In the genomic region with DNA sequence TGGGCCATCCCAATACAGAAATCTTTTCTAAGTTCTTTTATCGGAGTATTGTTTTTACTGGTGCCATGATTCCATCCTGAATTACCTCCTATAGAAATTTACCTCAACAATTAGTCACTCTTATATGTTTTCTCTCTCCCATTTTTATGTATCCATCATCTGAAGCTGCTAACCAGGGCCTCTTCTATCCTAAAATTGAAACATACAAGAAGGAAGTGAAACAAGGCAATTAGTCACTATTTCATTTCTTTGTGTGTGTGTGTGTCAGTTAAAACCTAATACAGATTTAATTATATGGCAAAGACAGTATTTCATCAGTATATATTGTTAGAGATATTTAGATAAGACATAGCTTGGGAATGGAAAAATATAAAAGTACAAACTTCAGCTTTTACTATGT, we compare ENCODE assay signal across 15 cellular contexts.
DNase-seq lines count a peak whose midpoint lies in the region; ATAC-seq and TF ChIP-seq lines count a peak whose summit lies in the region.
"Had no signal": no experiment of that assay in that cellular context is flagged by ENCODE, and none has a peak within 500 bp of the region (broad histone marks: within the 10 kb centered on the region; RNA-seq: fewer than 3 reads in every experiment).

No MANE protein-coding gene starts in this region.

- 90% methylated on average over 1 of the region's 1 CpG for WGBS in right lobe of liver (ENCODE audit: insufficient coverage, low coverage, low lambda C conversion rate, missing lambda C conversion rate)

- H3K27ac Mint-ChIP-seq in activated CD4-positive, alpha-beta T cell treated with anti-CD3 and anti-CD28 coated beads, Interleukin-2, amount 10 ng/mL, durations not matched to agents 24 days and 14 days, result peak overlapping the region; percentile 44
- no peak overlapping the region for H3K27ac Mint-ChIP-seq in stimulated activated memory B cell treated with anti-CD40 and anti-IgM and Interleukin-4, amounts not matched to agents 10 μg/mL and 1 μg/mL and 100 μg/mL, for 72 hours
- H3K27ac Mint-ChIP-seq: GM23338 had no signal

- H3K36me3 Mint-ChIP-seq in activated CD4-positive, alpha-beta T cell treated with anti-CD3 and anti-CD28 coated beads, Interleukin-2, amount 10 ng/mL, durations not matched to agents 24 days and 14 days (ENCODE audit: low read depth), result no peaks in the 10 kb centered on the region
- H3K36me3 Mint-ChIP-seq in stimulated activated memory B cell treated with anti-CD40 and anti-IgM and Interleukin-4, amounts not matched to agents 10 μg/mL and 1 μg/mL and 100 μg/mL, for 72 hours, result no peaks in the 10 kb centered on the region

- TF ChIP-seq POLR2A in right lobe of liver (IDR thresholded peaks at IDR 0.05), result no peak

- TF ChIP-seq CTCF in right lobe of liver (IDR thresholded peaks at IDR 0.05), result no peak

- H3K4me1 Mint-ChIP-seq in activated CD4-positive, alpha-beta T cell treated with anti-CD3 and anti-CD28 coated beads, Interleukin-2, amount 10 ng/mL, durations not matched to agents 24 days and 14 days, result peaks cover 33% of the 10 kb centered on the region
- peaks cover 43% of the 10 kb centered on the region for H3K4me1 Mint-ChIP-seq in stimulated activated memory B cell treated with anti-CD40 and anti-IgM and Interleukin-4, amounts not matched to agents 10 μg/mL and 1 μg/mL and 100 μg/mL, for 72 hours
- H3K4me1 Mint-ChIP-seq: GM23338 had no signal

- no peak overlapping the region for H3K4me3 Mint-ChIP-seq in activated CD4-positive, alpha-beta T cell treated with anti-CD3 and anti-CD28 coated beads, Interleukin-2, amount 10 ng/mL, durations not matched to agents 24 days and 14 days
- no peak overlapping the region for H3K4me3 Mint-ChIP-seq in stimulated activated memory B cell treated with anti-CD40 and anti-IgM and Interleukin-4, amounts not matched to agents 10 μg/mL and 1 μg/mL and 100 μg/mL, for 72 hours
- H3K4me3 Mint-ChIP-seq: GM23338 had no signal

- intact Hi-C loops in activated CD4-positive, alpha-beta T cell treated with anti-CD3 and anti-CD28 coated beads, Interleukin-2, amount 10 ng/mL, durations not matched to agents 24 days and 14 days (cut with micrococcal nuclease), result loop anchor here (1.0 kb wide), 1 partner anchor 9 kb away; no protein-coding TSS in a partner anchor
- intact Hi-C loops in right lobe of liver (cut with DNase I), result no loop called here

- peaks cover 0 to 3% (median 0%) of the 10 kb centered on the region in 4 donors for H3K36me3 ChIP-seq in right lobe of liver
- H3K36me3 ChIP-seq: thoracic aorta had no signal

- DNase-seq in activated CD4-positive, alpha-beta T cell treated with anti-CD3 and anti-CD28 coated beads, Interleukin-2, amount 10 ng/mL, durations not matched to agents 24 days and 14 days, result no peak
- DNase-seq in activated CD4-positive, alpha-beta T cell treated with anti-CD3 and anti-CD28 coated beads, Interleukin-2, amount 50 U/mL, for 1 hour, result no peak
- DNase-seq in Ammon's horn (ENCODE audit: low spot score), result no peak
- DNase-seq in right lobe of liver, result no peak
- no peak for DNase-seq in NCI-H345 treated with DMSO at 0.1 percent for 48 hours (lab: John Stamatoyannopoulos, UW; ENCODE audit: unreplicated experiment)
- DNase-seq: caudate nucleus; EL; Karpas-422; stimulated activated CD4-positive, alpha-beta T cell treated with anti-CD3 and anti-CD28 coated beads, Interleukin-4, amount 100 ng/mL, for 1 hour had no signal

- peaks cover 13% of the 10 kb centered on the region for H3K9me3 Mint-ChIP-seq in activated CD4-positive, alpha-beta T cell treated with anti-CD3 and anti-CD28 coated beads, Interleukin-2, amount 10 ng/mL, durations not matched to agents 24 days and 14 days
- H3K9me3 Mint-ChIP-seq in stimulated activated memory B cell treated with anti-CD40 and anti-IgM and Interleukin-4, amounts not matched to agents 10 μg/mL and 1 μg/mL and 100 μg/mL, for 72 hours, result no peaks in the 10 kb centered on the region
- H3K9me3 Mint-ChIP-seq: GM23338 had no signal

- H3K9me3 ChIP-seq in right lobe of liver, result no peaks in the 10 kb centered on the region
- H3K9me3 ChIP-seq: A549, thoracic aorta had no signal

- H3K4me1 ChIP-seq in right lobe of liver, result no peaks in the 10 kb centered on the region
- H3K4me1 ChIP-seq: A549 had no signal

- no peaks in the 10 kb centered on the region for H3K27me3 ChIP-seq in right lobe of liver

- peak; percentile 50 for ATAC-seq in HG02571 (IDR thresholded peaks at IDR 0.05; ENCODE audit: unreplicated experiment)
- peak; percentile 77 for ATAC-seq in HG03432 (IDR thresholded peaks at IDR 0.05; ENCODE audit: unreplicated experiment)
- peak; percentile 55 for ATAC-seq in stimulated activated memory B cell treated with anti-CD40 and anti-IgM and Interleukin-4, amounts not matched to agents 10 μg/mL and 1 μg/mL and 100 μg/mL, for 72 hours
- no peak for ATAC-seq in right lobe of liver
- ATAC-seq: A549, GM23338 had no signal

- H3K4me3 ChIP-seq in right lobe of liver, result no peak overlapping the region
- H3K4me3 ChIP-seq: A549, GM23338, thoracic aorta had no signal

- H3K27me3 Mint-ChIP-seq in activated CD4-positive, alpha-beta T cell treated with anti-CD3 and anti-CD28 coated beads, Interleukin-2, amount 10 ng/mL, durations not matched to agents 24 days and 14 days, result peaks cover 2% of the 10 kb centered on the region
- H3K27me3 Mint-ChIP-seq in stimulated activated memory B cell treated with anti-CD40 and anti-IgM and Interleukin-4, amounts not matched to agents 10 μg/mL and 1 μg/mL and 100 μg/mL, for 72 hours, result no peaks in the 10 kb centered on the region

- no peak overlapping the region for H3K27ac ChIP-seq in right lobe of liver
- H3K27ac ChIP-seq: A549, thoracic aorta had no signal

Comparison
In these comparisons a context has a peak if more than half of its experiments do, and no peak if none do; other contexts are left out.
1. ATAC-seq: peak in HG02571 (single experiment), HG03432 (single experiment) and stimulated activated memory B cell treated with anti-CD40 and anti-IgM and Interleukin-4, amounts not matched to agents 10 μg/mL and 1 μg/mL and 100 μg/mL, for 72 hours (single experiment); none in right lobe of liver (0 of 4).